ENCODE assay signal across 18 cellular contexts in the genomic region with DNA sequence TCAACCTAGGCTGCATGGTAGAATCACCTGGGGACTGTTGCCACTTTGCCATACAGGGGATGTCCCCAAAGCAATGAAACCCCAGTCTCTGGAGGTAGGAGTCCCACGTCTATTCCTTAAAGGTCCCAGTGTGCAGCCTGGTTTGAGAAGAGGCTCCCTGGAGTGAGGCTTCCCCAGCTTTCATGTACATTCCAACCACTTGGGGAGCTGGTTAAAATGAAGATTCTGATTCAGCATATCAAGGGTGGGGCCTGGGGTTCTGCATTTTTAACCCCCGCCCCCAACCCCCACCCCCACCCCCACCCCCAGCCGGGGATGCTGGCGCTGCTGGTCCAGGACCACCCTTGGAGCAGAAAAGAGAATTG.
A peak's percentile ranks its signal among the peaks of the same experiment; 100 is the strongest.
DNase-seq lines count a peak whose midpoint lies in the region; ATAC-seq, FAIRE-seq and TF ChIP-seq lines count a peak whose summit lies in the region.
"Had no signal": no experiment of that assay in that cellular context is flagged by ENCODE, and none has a peak within 500 bp of the region (broad histone marks: within the 10 kb centered on the region; RNA-seq: fewer than 3 reads in every experiment).

No MANE protein-coding gene starts in this region.

- POLR2A ChIA-PET in H1 (lab: Charles Lee; ENCODE audit: partially characterized antibody): interaction anchor here (2.1 kb wide), 1 partner anchor 8 kb away, joined by 6 read pairs; no protein-coding TSS in a partner anchor
- POLR2A ChIA-PET in activated CD4-positive, alpha-beta memory T cell treated with anti-CD3 and anti-CD28 coated beads for 36 hours (lab: Charles Lee): no interaction called here
- POLR2A ChIA-PET in RWPE1 (lab: Yijun Ruan, JAX; ENCODE audit: low non-redundant PET): no interaction called here

- TF ChIP-seq POLR2A in H1 (IDR thresholded peaks at IDR 0.05; ENCODE audit: control extremely low read depth in 1 of 2, low read depth in 2 of 2, low read length in 2 of 2): no peak

- no peak overlapping the region for H3K27ac Mint-ChIP-seq in activated CD4-positive, alpha-beta memory T cell treated with anti-CD3 and anti-CD28 coated beads for 36 hours
- H3K27ac Mint-ChIP-seq: stimulated activated naive CD8-positive, alpha-beta T cell treated with anti-CD3 and anti-CD28 coated beads, Interleukin-15, Interleukin-2, amounts not matched to agents 100 ng/mL and 50 ng/mL, for 24 hours; T-helper 2 cell treated with Interferon-gamma antibody and Interleukin-4, amounts not matched to agents 5 μg/mL and 100 μg/mL, for 36 hours had no signal

- TF ChIP-seq CTCF in HFF-Myc (IDR thresholded peaks at IDR 0.05; ENCODE audit: low read depth, low read length, missing control alignments): peak; percentile 7
- peak in 1 of 3 experiments; percentile 31; a peak in 1 of 4 replicates for TF ChIP-seq CTCF in H1 (IDR thresholded peaks at IDR 0.05; ENCODE audit: control extremely low read depth in 1 of 3, insufficient read depth in 1 of 3, low read depth in 1 of 3, low read length in 3 of 3)
- no peak for TF ChIP-seq CTCF in RWPE1 (conservative IDR thresholded peaks at IDR 0.05; ENCODE audit: low read depth)

- H3K36me3 Mint-ChIP-seq in activated CD4-positive, alpha-beta memory T cell treated with anti-CD3 and anti-CD28 coated beads for 36 hours: no peaks in the 10 kb centered on the region

- H3K27ac ChIP-seq in H1 (ENCODE audit: low read depth, low read length) (no peak overlapping the region), RWPE1 (no peak overlapping the region)
- H3K27ac ChIP-seq: BLaER1, vagina had no signal

- H3K56ac ChIP-seq in H1 (replicated peaks; ENCODE audit: insufficient read length, low read depth, low read length): no peak overlapping the region

- H3K23me2 ChIP-seq in H1 (ENCODE audit: low read depth, low read length): no peaks in the 10 kb centered on the region

- no peak overlapping the region for H4K8ac ChIP-seq in H1 (ENCODE audit: extremely low read depth, insufficient read depth, low read length)

- no peak overlapping the region for H3K4me3 Mint-ChIP-seq in activated CD4-positive, alpha-beta memory T cell treated with anti-CD3 and anti-CD28 coated beads for 36 hours
- H3K4me3 Mint-ChIP-seq: central memory CD8-positive, alpha-beta T cell; stimulated activated naive CD8-positive, alpha-beta T cell treated with anti-CD3 and anti-CD28 coated beads, Interleukin-15, Interleukin-2, amounts not matched to agents 100 ng/mL and 50 ng/mL, for 24 hours; T-helper 2 cell treated with Interferon-gamma antibody and Interleukin-4, amounts not matched to agents 5 μg/mL and 100 μg/mL, for 36 hours had no signal

- H3K4me1 Mint-ChIP-seq in activated CD4-positive, alpha-beta memory T cell treated with anti-CD3 and anti-CD28 coated beads for 36 hours (ENCODE audit: low read depth): no peaks in the 10 kb centered on the region
- H3K4me1 Mint-ChIP-seq: central memory CD8-positive, alpha-beta T cell had no signal

- no peak overlapping the region for H4K5ac ChIP-seq in H1 (ENCODE audit: insufficient read length, low read depth, low read length)

- no peak overlapping the region for H3K9ac ChIP-seq in H1 (replicated peaks in 1 of 4; ENCODE audit: extremely low read depth in 1 of 4, low read depth in 3 of 4, low read length in 3 of 4)
- H3K9ac ChIP-seq: BLaER1 had no signal

- intact Hi-C loops in activated CD4-positive, alpha-beta memory T cell treated with anti-CD3 and anti-CD28 coated beads for 36 hours (cut with micrococcal nuclease): no loop called here

- H2BK5ac ChIP-seq in H1 (ENCODE audit: low read depth, low read length): no peak overlapping the region

- no peak overlapping the region for H3K23ac ChIP-seq in H1 (ENCODE audit: insufficient read length)

- no peak overlapping the region for H2BK15ac ChIP-seq in H1 (ENCODE audit: low read length)

- H3K79me2 ChIP-seq in H1 (ENCODE audit: control insufficient read depth in 1 of 2, insufficient read depth in 2 of 2, low read length in 2 of 2): no peaks in the 10 kb centered on the region

- 74% methylated on average over 2 of the region's 4 CpGs; no CpG with 5 or more reads in 1 of the 2 experiments for WGBS in H1 (ENCODE audit: extremely low coverage in 1 of 2, insufficient coverage in 1 of 2, insufficient read length in 1 of 2, insufficient replicate concordance in 2 of 2, low coverage in 1 of 2, low lambda C conversion rate in 2 of 2, missing lambda C conversion rate in 1 of 2), 2 experiments

- H3K36me3 ChIP-seq in H1 (ENCODE audit: control insufficient read depth in 2 of 4, insufficient read depth in 4 of 4, low read length in 3 of 4): no peaks in the 10 kb centered on the region
- H3K36me3 ChIP-seq: BLaER1, vagina had no signal

- no peak overlapping the region for H3K4ac ChIP-seq in H1 (replicated peaks; ENCODE audit: insufficient read length, low read depth, low read length)

- ATAC-seq in GM18907 (IDR thresholded peaks at IDR 0.05; ENCODE audit: unreplicated experiment): no peak

- FAIRE-seq in H1 (lab: Jason Lieb, UNC): no peak

- no peak overlapping the region for H2BK12ac ChIP-seq in H1 (ENCODE audit: low read depth, low read length)

- no peak overlapping the region for H2BK120ac ChIP-seq in H1 (replicated peaks; ENCODE audit: low read depth, low read length)

- H3K4me2 ChIP-seq in H1 (ENCODE audit: insufficient read depth in 1 of 2, low read depth in 2 of 2, low read length in 2 of 2): no peak overlapping the region
- H3K4me2 ChIP-seq: BLaER1 had no signal

- no peak overlapping the region for H2AFZ ChIP-seq in H1 (ENCODE audit: low read length)

- DNase-seq in AG08396 (ENCODE audit: low spot score) (peak; percentile 25), HFF-Myc (ENCODE audit: extremely low read depth, low read depth) (no peak), H1 (ENCODE audit: low read depth in 1 of 2, low spot score in 2 of 2) (no peak), myocyte (ENCODE audit: low read depth) (peak; percentile 22), HK-2 (ENCODE audit: unreplicated experiment) (no peak), RWPE1 (ENCODE audit: low spot score) (no peak)
- no peak for DNase-seq in activated CD4-positive, alpha-beta memory T cell treated with anti-CD3 and anti-CD28 coated beads for 36 hours
- DNase-seq: activated naive CD4-positive, alpha-beta T cell treated with anti-CD3 and anti-CD28 coated beads, Interleukin-2, amount 50 U/mL, for 16 hours; NCI-H345; NK-92 treated with Interleukin-12 subunit alpha and Interleukin-12 subunit beta, amount 100 ng/mL, for 24 hours; occipital lobe; Right ventricle myocardium superior had no signal

- H3K14ac ChIP-seq in H1 (ENCODE audit: insufficient read length): no peak overlapping the region

- H3K4me3 ChIP-seq in HFF-Myc (replicated peaks; ENCODE audit: low read depth, low read length) (no peak overlapping the region), H1 (ENCODE audit: extremely low read depth in 1 of 4, insufficient read depth in 2 of 4, low read depth in 3 of 4, low read length in 4 of 4) (no peak overlapping the region)
- H3K4me3 ChIP-seq: BLaER1, vagina had no signal

- H4K20me1 ChIP-seq in H1 (replicated peaks in 1 of 2; ENCODE audit: control insufficient read depth in 1 of 2, insufficient read depth in 2 of 2, low read length in 2 of 2): no peaks in the 10 kb centered on the region
- H4K20me1 ChIP-seq: BLaER1 had no signal

- TF ChIP-seq EP300 in H1 (IDR thresholded peaks at IDR 0.05; ENCODE audit: borderline replicate concordance in 1 of 2, low read depth in 2 of 2, low read length in 2 of 2): no peak

- H2AK5ac ChIP-seq in H1 (ENCODE audit: low read depth, low read length): no peak overlapping the region

- no peaks in the 10 kb centered on the region for H3K79me1 ChIP-seq in H1 (ENCODE audit: low read depth, low read length)

- no peaks in the 10 kb centered on the region for H3K4me1 ChIP-seq in H1 (replicated peaks in 1 of 4; ENCODE audit: control insufficient read depth in 3 of 4, insufficient read depth in 4 of 4, low read length in 3 of 4)

- H4K91ac ChIP-seq in H1 (replicated peaks; ENCODE audit: insufficient read length, low read length): no peak overlapping the region

- CTCF ChIA-PET in H1 (lab: Charles Lee; ENCODE audit: partially characterized antibody) (interaction anchor here (0.6 to 2.0 kb wide), 5 partner anchors 10 to 255 kb away, joined by 3 to 5 read pairs (median 3); no protein-coding TSS in a partner anchor), RWPE1 (lab: Yijun Ruan, JAX) (interaction anchor here (0.6 to 0.9 kb wide), 2 partner anchors 115 to 198 kb away, joined by 3 read pairs; no protein-coding TSS in a partner anchor)
- CTCF ChIA-PET in activated CD4-positive, alpha-beta memory T cell treated with anti-CD3 and anti-CD28 coated beads for 36 hours (lab: Charles Lee): no interaction called here

- TF ChIP-seq RAD21 in H1 (IDR thresholded peaks at IDR 0.05 in 1 of 2, conservative IDR thresholded peaks at IDR 0.05 in 1 of 2; ENCODE audit: low read depth in 2 of 2, low read length in 2 of 2): no peak; a peak in 1 of 4 replicates

- peaks cover 16% of the 10 kb centered on the region for H3K27me3 Mint-ChIP-seq in activated CD4-positive, alpha-beta memory T cell treated with anti-CD3 and anti-CD28 coated beads for 36 hours

- H3K9me3 ChIP-seq in H1 (ENCODE audit: insufficient read depth in 2 of 2, low read depth in 1 of 2, low read length in 1 of 2): no peaks in the 10 kb centered on the region
- H3K9me3 ChIP-seq: BLaER1, vagina had no signal

- no peak overlapping the region for H3K18ac ChIP-seq in H1 (ENCODE audit: extremely low read depth, low read length)

- H3K27me3 ChIP-seq in H1 (replicated peaks in 1 of 4; ENCODE audit: control insufficient read depth in 3 of 4, extremely low read depth in 1 of 4, insufficient read depth in 3 of 4, low read length in 3 of 4): 0 out of 7 replicates have a peak, but pooled peaks cover 0 to 5% (median 0%) of the 10 kb centered on the region in 4 experiments
- H3K27me3 ChIP-seq: BLaER1, vagina had no signal

- H2BK20ac ChIP-seq in H1 (ENCODE audit: low read length): no peak overlapping the region

- no peaks in the 10 kb centered on the region for H3K9me3 Mint-ChIP-seq in activated CD4-positive, alpha-beta memory T cell treated with anti-CD3 and anti-CD28 coated beads for 36 hours
- H3K9me3 Mint-ChIP-seq: central memory CD8-positive, alpha-beta T cell; stimulated activated naive CD8-positive, alpha-beta T cell treated with anti-CD3 and anti-CD28 coated beads, Interleukin-15, Interleukin-2, amounts not matched to agents 100 ng/mL and 50 ng/mL, for 24 hours; T-helper 2 cell treated with Interferon-gamma antibody and Interleukin-4, amounts not matched to agents 5 μg/mL and 100 μg/mL, for 36 hours had no signal

TF ChIP-seq in H1, 55 proteins besides CTCF, POLR2A, EP300 and RAD21:
- TF ChIP-seq HDAC6 (IDR thresholded peaks at IDR 0.05; ENCODE audit: low read depth, low read length) (no peak), RXRA (IDR thresholded peaks at IDR 0.05; ENCODE audit: insufficient read depth, low read depth, low read length) (no peak), EGR1 (IDR thresholded peaks at IDR 0.05; ENCODE audit: borderline replicate concordance, low read depth, low read length) (no peak), KDM5A (IDR thresholded peaks at IDR 0.05; ENCODE audit: low read length) (no peak), TEAD4 (IDR thresholded peaks at IDR 0.05; ENCODE audit: low read depth, low read length) (peak; percentile 88)

Comparison
In these comparisons a context has a peak if more than half of its experiments do, and no peak if none do; other contexts are left out.
1. DNase-seq: peak in AG08396 (single experiment) and myocyte (single experiment); none in HFF-Myc (single experiment), H1 (0 of 2), activated CD4-positive, alpha-beta memory T cell treated with anti-CD3 and anti-CD28 coated beads for 36 hours (single experiment), HK-2 (single experiment) and RWPE1 (single experiment).